8 cellular contexts compared by ENCODE assay signal in genomic region chr12:57460457-57461325, GRCh38. TPM values are rescaled to one million over a fixed set of nuclear protein-coding genes. Genes with fewer than 3 reads are reported as not detected.
A peak's percentile ranks its signal among the peaks of the same experiment; 100 is the strongest.
DNase-seq lines count a peak whose midpoint lies in the region; ATAC-seq and TF ChIP-seq lines count a peak whose summit lies in the region.

No MANE protein-coding gene starts in this region.

- peaks cover 2% of the 10 kb centered on the region for H3K36me3 Mint-ChIP-seq in activated T-cell treated with anti-CD3 and anti-CD28 coated beads, Interleukin-2, amount 50 U/mL, for 24 hours (ENCODE audit: low read depth)
- H3K36me3 Mint-ChIP-seq in activated T-helper 1 cell treated with anti-CD3 and anti-CD28 coated beads, Interleukin-12 subunit alpha, Interleukin-12 subunit beta, Interleukin-2, Interleukin-4 antibody, amounts not matched to agents 30 ng/mL and 10 ng/mL and 1 ng/mL, durations not matched to agents 14 hours and 24 hours and 36 hours (ENCODE audit: low read depth) = no peaks in the 10 kb centered on the region

- DNase-seq in activated T-cell treated with anti-CD3 and anti-CD28 coated beads, Interleukin-2, amount 50 U/mL, for 24 hours = no peak
- DNase-seq in activated T-cell treated with anti-CD3 and anti-CD28 coated beads for 4 hours = no peak
- DNase-seq in activated T-helper 1 cell treated with anti-CD3 and anti-CD28 coated beads, Interleukin-12 subunit alpha, Interleukin-12 subunit beta, Interleukin-2, Interleukin-4 antibody, amounts not matched to agents 30 ng/mL and 10 ng/mL and 1 ng/mL, durations not matched to agents 14 hours and 24 hours and 36 hours (ENCODE audit: low spot score) = no peak
- DNase-seq in kidney glomerular epithelial cell (lab: John Stamatoyannopoulos, UW) = peak; percentile 22
- no peak for DNase-seq in tibial artery
- no peak for DNase-seq in HCEC 1CT

- peaks cover 13% of the 10 kb centered on the region for H3K27me3 Mint-ChIP-seq in activated T-cell treated with anti-CD3 and anti-CD28 coated beads, Interleukin-2, amount 50 U/mL, for 24 hours
- H3K27me3 Mint-ChIP-seq in activated T-helper 1 cell treated with anti-CD3 and anti-CD28 coated beads, Interleukin-12 subunit alpha, Interleukin-12 subunit beta, Interleukin-2, Interleukin-4 antibody, amounts not matched to agents 30 ng/mL and 10 ng/mL and 1 ng/mL, durations not matched to agents 14 hours and 24 hours and 36 hours (ENCODE audit: insufficient read depth) = peaks cover 21% of the 10 kb centered on the region

- no peak for ATAC-seq in HG02798 (IDR thresholded peaks at IDR 0.05; ENCODE audit: poor library complexity, unreplicated experiment)
- no peak for ATAC-seq in GM21447 (IDR thresholded peaks at IDR 0.05; ENCODE audit: unreplicated experiment)

- no peaks in the 10 kb centered on the region for H3K36me3 ChIP-seq in tibial artery

- intact Hi-C loops in activated T-helper 1 cell treated with anti-CD3 and anti-CD28 coated beads, Interleukin-12 subunit alpha, Interleukin-12 subunit beta, Interleukin-2, Interleukin-4 antibody, amounts not matched to agents 30 ng/mL and 10 ng/mL and 1 ng/mL, durations not matched to agents 14 hours and 24 hours and 36 hours (cut with micrococcal nuclease) = no loop called here
- intact Hi-C loops in tibial artery (cut with DNase I; ENCODE audit: low total_unique reads) = no loop called here

- H3K9me3 ChIP-seq in tibial artery = no peaks in the 10 kb centered on the region

- peaks cover 60% of the 10 kb centered on the region for H3K4me1 Mint-ChIP-seq in activated T-cell treated with anti-CD3 and anti-CD28 coated beads, Interleukin-2, amount 50 U/mL, for 24 hours (ENCODE audit: low read depth)
- peaks cover 67% of the 10 kb centered on the region for H3K4me1 Mint-ChIP-seq in activated T-helper 1 cell treated with anti-CD3 and anti-CD28 coated beads, Interleukin-12 subunit alpha, Interleukin-12 subunit beta, Interleukin-2, Interleukin-4 antibody, amounts not matched to agents 30 ng/mL and 10 ng/mL and 1 ng/mL, durations not matched to agents 14 hours and 24 hours and 36 hours (ENCODE audit: low read depth)

- no peaks in the 10 kb centered on the region for H3K27me3 ChIP-seq in tibial artery

- H3K4me1 ChIP-seq in tibial artery = peaks cover 0 to 30% (median 22%) of the 10 kb centered on the region in 4 donors

- peak overlapping the region; percentile 84 for H3K4me3 Mint-ChIP-seq in activated T-cell treated with anti-CD3 and anti-CD28 coated beads, Interleukin-2, amount 50 U/mL, for 24 hours
- peak overlapping the region; percentile 85 for H3K4me3 Mint-ChIP-seq in activated T-helper 1 cell treated with anti-CD3 and anti-CD28 coated beads, Interleukin-12 subunit alpha, Interleukin-12 subunit beta, Interleukin-2, Interleukin-4 antibody, amounts not matched to agents 30 ng/mL and 10 ng/mL and 1 ng/mL, durations not matched to agents 14 hours and 24 hours and 36 hours

- no peak overlapping the region for H3K27ac Mint-ChIP-seq in activated T-cell treated with anti-CD3 and anti-CD28 coated beads, Interleukin-2, amount 50 U/mL, for 24 hours
- H3K27ac Mint-ChIP-seq in activated T-helper 1 cell treated with anti-CD3 and anti-CD28 coated beads, Interleukin-12 subunit alpha, Interleukin-12 subunit beta, Interleukin-2, Interleukin-4 antibody, amounts not matched to agents 30 ng/mL and 10 ng/mL and 1 ng/mL, durations not matched to agents 14 hours and 24 hours and 36 hours = peak overlapping the region; percentile 34

- peak overlapping the region; percentile 70 to 72 for H3K27ac ChIP-seq in tibial artery

- H3K9me3 Mint-ChIP-seq in activated T-cell treated with anti-CD3 and anti-CD28 coated beads, Interleukin-2, amount 50 U/mL, for 24 hours = no peaks in the 10 kb centered on the region
- no peaks in the 10 kb centered on the region for H3K9me3 Mint-ChIP-seq in activated T-helper 1 cell treated with anti-CD3 and anti-CD28 coated beads, Interleukin-12 subunit alpha, Interleukin-12 subunit beta, Interleukin-2, Interleukin-4 antibody, amounts not matched to agents 30 ng/mL and 10 ng/mL and 1 ng/mL, durations not matched to agents 14 hours and 24 hours and 36 hours

- peak overlapping the region; percentile 58 to 71 for H3K4me3 ChIP-seq in tibial artery

- TF ChIP-seq CTCF in tibial artery (IDR thresholded peaks at IDR 0.05) = no peak

RNA-seq across cellular contexts. Expression of gene GLI1, which starts 1.1 kb away (rescaled TPM):
- total RNA-seq in activated T-helper 1 cell treated with anti-CD3 and anti-CD28 coated beads, Interleukin-12 subunit alpha, Interleukin-12 subunit beta, Interleukin-2, Interleukin-4 antibody, amounts not matched to agents 30 ng/mL and 10 ng/mL and 1 ng/mL, durations not matched to agents 14 hours and 24 hours and 36 hours = 1.5 and 2.5 TPM in 2 replicates

RNA-seq across cellular contexts. Expression of gene INHBE, which starts 5.6 kb away (rescaled TPM):
- 0.22 and 0.41 TPM in 2 replicates for total RNA-seq in activated T-helper 1 cell treated with anti-CD3 and anti-CD28 coated beads, Interleukin-12 subunit alpha, Interleukin-12 subunit beta, Interleukin-2, Interleukin-4 antibody, amounts not matched to agents 30 ng/mL and 10 ng/mL and 1 ng/mL, durations not matched to agents 14 hours and 24 hours and 36 hours

RNA-seq across cellular contexts. Expression of gene ARHGAP9, which starts 19.0 kb away (rescaled TPM):
- total RNA-seq in activated T-helper 1 cell treated with anti-CD3 and anti-CD28 coated beads, Interleukin-12 subunit alpha, Interleukin-12 subunit beta, Interleukin-2, Interleukin-4 antibody, amounts not matched to agents 30 ng/mL and 10 ng/mL and 1 ng/mL, durations not matched to agents 14 hours and 24 hours and 36 hours = 102 TPM in 2 replicates

RNA-seq across cellular contexts. Expression of gene INHBC, which starts 26.1 kb away (rescaled TPM):
- 0.15 TPM in 1 of 2 replicates, not detected in the other for total RNA-seq in activated T-helper 1 cell treated with anti-CD3 and anti-CD28 coated beads, Interleukin-12 subunit alpha, Interleukin-12 subunit beta, Interleukin-2, Interleukin-4 antibody, amounts not matched to agents 30 ng/mL and 10 ng/mL and 1 ng/mL, durations not matched to agents 14 hours and 24 hours and 36 hours

RNA-seq across cellular contexts. Expression of gene MARS1, which starts 27.2 kb away (rescaled TPM):
- 283 and 318 TPM in 2 replicates for total RNA-seq in activated T-helper 1 cell treated with anti-CD3 and anti-CD28 coated beads, Interleukin-12 subunit alpha, Interleukin-12 subunit beta, Interleukin-2, Interleukin-4 antibody, amounts not matched to agents 30 ng/mL and 10 ng/mL and 1 ng/mL, durations not matched to agents 14 hours and 24 hours and 36 hours
